18 cellular contexts compared by ENCODE assay signal in genomic region chr9:95518026-95518425, GRCh38. TPM values are rescaled to one million over a fixed set of nuclear protein-coding genes. Genes with fewer than 3 reads are reported as not detected.
DNase-seq lines count a peak whose midpoint lies in the region; ATAC-seq, FAIRE-seq and TF ChIP-seq lines count a peak whose summit lies in the region.
"Had no signal": no experiment of that assay in that cellular context is flagged by ENCODE, and none has a peak within 500 bp of the region (broad histone marks: within the 10 kb centered on the region; RNA-seq: fewer than 3 reads in every experiment).

No MANE protein-coding gene starts in this region.

- intact Hi-C loops in K562 (cut with micrococcal nuclease): no loop called here
- intact Hi-C loops in naive thymus-derived CD4-positive, alpha-beta T cell (cut with micrococcal nuclease): loop anchor here in 1 of 2 donors (10.0 kb wide), 1 partner anchor 937 kb away; the partner anchor contains the start of gene HABP4

- no peaks in the 10 kb centered on the region for H3K9me1 ChIP-seq in K562 (ENCODE audit: control insufficient read depth, insufficient read depth, low read length)

- 75% methylated on average over 3 of the region's 3 CpGs for WGBS in K562 (ENCODE audit: insufficient coverage, low coverage, missing lambda C conversion rate)
- 74% methylated on average over 3 of the region's 3 CpGs for WGBS in hepatocyte (ENCODE audit: low lambda C conversion rate, missing lambda C conversion rate)

- peaks cover 24% of the 10 kb centered on the region for H3K27me3 Mint-ChIP-seq in neural crest cell (ENCODE audit: low read depth)
- H3K27me3 Mint-ChIP-seq in naive thymus-derived CD4-positive, alpha-beta T cell: peaks cover 0 to 79% (median 5%) of the 10 kb centered on the region in 5 donors

- H2AFZ ChIP-seq in K562 (ENCODE audit: low read depth, low read length) (no peak overlapping the region), hepatocyte (no peak overlapping the region)

- no peak overlapping the region for H3K27ac Mint-ChIP-seq in neural crest cell (ENCODE audit: unreplicated experiment)
- H3K27ac Mint-ChIP-seq in naive thymus-derived CD4-positive, alpha-beta T cell: no peak overlapping the region

- H3K9ac ChIP-seq in K562 (ENCODE audit: insufficient read depth in 1 of 2, low read depth in 2 of 2, low read length in 2 of 2): no peak overlapping the region

- in situ Hi-C loops in K562 (cut with MboI): no loop called here

- no peaks in the 10 kb centered on the region for H3K36me3 Mint-ChIP-seq in neural crest cell (ENCODE audit: low read depth)
- H3K36me3 Mint-ChIP-seq in naive thymus-derived CD4-positive, alpha-beta T cell: peaks cover 0 to 11% (median 5%) of the 10 kb centered on the region in 5 donors

- TF ChIP-seq EP300 in K562 (IDR thresholded peaks at IDR 0.05; ENCODE audit: low read length): no peak

- H3K4me2 ChIP-seq in K562 (ENCODE audit: insufficient read depth, low read length): no peak overlapping the region
- peak overlapping the region; percentile 85 for H3K4me2 ChIP-seq in hepatocyte

- TF ChIP-seq CTCF in K562 (IDR thresholded peaks at IDR 0.05 in 2 of 3, conservative IDR thresholded peaks at IDR 0.05 in 1 of 3; ENCODE audit: insufficient read depth in 2 of 3, low read depth in 1 of 3, low read length in 3 of 3): no peak
- no peak for TF ChIP-seq CTCF in hepatocyte (IDR thresholded peaks at IDR 0.05; ENCODE audit: poor library complexity)
- TF ChIP-seq CTCF in neural crest cell (conservative IDR thresholded peaks at IDR 0.05): no peak

- CTCF ChIA-PET in K562 (lab: Yijun Ruan, JAX; ENCODE audit: low intra/inter-chr PET ratio): no interaction called here
- CTCF ChIA-PET in naive thymus-derived CD4-positive, alpha-beta T cell (lab: Charles Lee): interaction anchor here (1.0 kb wide), 1 partner anchor 11 kb away, joined by 5 read pairs; no protein-coding TSS in a partner anchor

- no peaks in the 10 kb centered on the region for H3K9me3 Mint-ChIP-seq in neural crest cell
- H3K9me3 Mint-ChIP-seq in naive thymus-derived CD4-positive, alpha-beta T cell: peaks cover 0 to 26% (median 7%) of the 10 kb centered on the region in 11 donors

- no peak overlapping the region for H3K27ac ChIP-seq in K562 (ENCODE audit: extremely low read depth, low read depth, low read length)
- H3K27ac ChIP-seq in hepatocyte: peak overlapping the region; percentile 94
- no peak overlapping the region for H3K27ac ChIP-seq in naive thymus-derived CD4-positive, alpha-beta T cell (ENCODE audit: low read depth, low read length)

- H3K36me3 ChIP-seq in K562 (ENCODE audit: control insufficient read depth, insufficient read depth, low read length): no peaks in the 10 kb centered on the region; the same call in 2 of the 3 replicates
- no peaks in the 10 kb centered on the region for H3K36me3 ChIP-seq in hepatocyte (replicated peaks; ENCODE audit: insufficient read depth, low read depth)
- H3K36me3 ChIP-seq in naive thymus-derived CD4-positive, alpha-beta T cell (ENCODE audit: control insufficient read depth in 2 of 3, insufficient read depth in 3 of 3, low read length in 3 of 3): no peaks in the 10 kb centered on the region

- POLR2A ChIA-PET in K562 (lab: Yijun Ruan, JAX): no interaction called here
- POLR2A ChIA-PET in naive thymus-derived CD4-positive, alpha-beta T cell (lab: Charles Lee): no interaction called here

- TF ChIP-seq POLR2A in K562 (conservative IDR thresholded peaks at IDR 0.05) (no peak), H54 (IDR thresholded peaks at IDR 0.05; ENCODE audit: low read depth, low read length) (no peak)

- no peaks in the 10 kb centered on the region for H3K9me2 ChIP-seq in hepatocyte (replicated peaks; ENCODE audit: insufficient read depth)

- H3K4me3 Mint-ChIP-seq in neural crest cell: peak overlapping the region; percentile 12
- no peak overlapping the region for H3K4me3 Mint-ChIP-seq in naive thymus-derived CD4-positive, alpha-beta T cell

- DNase-seq in K562 (ENCODE audit: extremely low read depth in 1 of 4, low spot score in 3 of 4) (no peak), hepatocyte (ENCODE audit: low spot score) (no peak), neural crest cell (ENCODE audit: low read depth, low spot score) (no peak), HuH-7 (ENCODE audit: low spot score) (no peak), H54 (ENCODE audit: insufficient read length, low spot score) (no peak)
- DNase-seq in naive thymus-derived CD4-positive, alpha-beta T cell: no peak
- DNase-seq: Calu3; CD4-positive, alpha-beta memory T cell; COR-L47; DMS53; DMS79 treated with DMSO at 0.1 percent for 48 hours; GF-D8; GOT3; H7; HCEC 1CT had no signal

- H3K79me2 ChIP-seq in K562 (ENCODE audit: control insufficient read depth, insufficient read depth, low read length): peaks cover 17% of the 10 kb centered on the region
- peaks cover 35% of the 10 kb centered on the region for H3K79me2 ChIP-seq in hepatocyte

- peaks cover 13 to 24% of the 10 kb centered on the region in 2 experiments; a peak in 4 of 5 replicates for H3K4me1 ChIP-seq in K562 (replicated peaks in 1 of 2; ENCODE audit: control insufficient read depth in 2 of 2, insufficient read depth in 2 of 2, low read length in 2 of 2)
- peaks cover 12% of the 10 kb centered on the region for H3K4me1 ChIP-seq in hepatocyte (ENCODE audit: insufficient read depth)
- H3K4me1 ChIP-seq in naive thymus-derived CD4-positive, alpha-beta T cell (ENCODE audit: control insufficient read depth in 2 of 2, insufficient read depth in 2 of 2, low read length in 2 of 2): peaks cover 7 to 9% of the 10 kb centered on the region in 2 donors

- H3K9me3 ChIP-seq in K562 (replicated peaks; ENCODE audit: control insufficient read depth, insufficient read depth, low read depth, low read length): no peaks in the 10 kb centered on the region
- H3K9me3 ChIP-seq in hepatocyte (ENCODE audit: low read depth): no peaks in the 10 kb centered on the region
- peaks cover 0 to 7% (median 0%) of the 10 kb centered on the region in 3 experiments for H3K9me3 ChIP-seq in naive thymus-derived CD4-positive, alpha-beta T cell (ENCODE audit: control insufficient read depth in 2 of 3, low read length in 3 of 3)

- H3K4me1 Mint-ChIP-seq in neural crest cell: peaks cover 39% of the 10 kb centered on the region
- peaks cover 4 to 22% (median 15%) of the 10 kb centered on the region in 7 donors for H3K4me1 Mint-ChIP-seq in naive thymus-derived CD4-positive, alpha-beta T cell

- H3K27me3 ChIP-seq in K562 (ENCODE audit: control insufficient read depth in 2 of 2, insufficient read depth in 2 of 2, low read length in 2 of 2) (peaks cover 0 to 8% of the 10 kb centered on the region in 2 experiments; a peak in 2 of 5 replicates), hepatocyte (no peaks in the 10 kb centered on the region)
- no peaks in the 10 kb centered on the region for H3K27me3 ChIP-seq in naive thymus-derived CD4-positive, alpha-beta T cell (ENCODE audit: control insufficient read depth in 2 of 2, insufficient read depth in 2 of 2, low read length in 2 of 2)

- no TSS peak for BruUV-seq in K562 (replicated peaks; lab: Mats Ljungman, UMichigan)

- FAIRE-seq in K562 (lab: Jason Lieb, UNC) (no peak), H54 (lab: Jason Lieb, UNC) (no peak)
- FAIRE-seq: GM12891, GM18507 had no signal

- H3K4me3 ChIP-seq in K562 (no peak overlapping the region), hepatocyte (peak overlapping the region; percentile 69)
- H3K4me3 ChIP-seq in naive thymus-derived CD4-positive, alpha-beta T cell (ENCODE audit: low read length): no peak overlapping the region

- H4K20me1 ChIP-seq in K562 (replicated peaks; ENCODE audit: control insufficient read depth, insufficient read depth, low read length): no peaks in the 10 kb centered on the region
- no peaks in the 10 kb centered on the region for H4K20me1 ChIP-seq in hepatocyte (ENCODE audit: insufficient read depth, poor library complexity, severe bottlenecking)

- no peak for TF ChIP-seq RAD21 in K562 (CRISPR knock-in tag; conservative IDR thresholded peaks at IDR 0.05 in 1 of 2, IDR thresholded peaks at IDR 0.05 in 1 of 2)

- no peak for ATAC-seq in K562
- no peak for ATAC-seq in naive thymus-derived CD4-positive, alpha-beta T cell
- ATAC-seq in HG03135 (IDR thresholded peaks at IDR 0.05; ENCODE audit: unreplicated experiment): no peak

TF ChIP-seq in K562, 482 proteins besides CTCF, POLR2A, EP300 and RAD21 (continues in another document):
- TF ChIP-seq ZNF780A (CRISPR knock-in tag; IDR thresholded peaks at IDR 0.05): no peak

RNA-seq across cellular contexts. Expression of gene PTCH1, which starts 1.3 kb away (rescaled TPM):
- 48.5 and 59.3 TPM in 2 replicates for total RNA-seq in K562 (2011; cell fraction: chromatin; rRNA removed; ENCODE audit: low replicate concordance)
- total RNA-seq in K562 (2011; cell fraction: nucleolus; rRNA removed): 20.2 and 20.4 TPM in 2 replicates
- 28.4 and 48.7 TPM in 2 replicates for total RNA-seq in K562 (2011; cell fraction: nucleoplasm; rRNA removed)
- total RNA-seq in K562 (2014; rRNA removed): 3.9 and 4.5 TPM in 2 replicates
- total RNA-seq in K562 (2014; rRNA removed; fragmentation: Illumina TruSeq; extraction: Trizol): 5.2 and 5.5 TPM in 2 replicates
- total RNA-seq in K562 (2015; rRNA removed; fragmentation: Illumina TruSeq; extraction: Trizol): 3.4 and 3.6 TPM in 2 replicates
- total RNA-seq in K562 (2021): 9.9 and 13.9 TPM in 2 replicates
- polyA plus RNA-seq in K562 (2011; rRNA removed): 2.3 and 4.2 TPM in 2 replicates
- 2.4 and 3.4 TPM in 2 replicates for polyA plus RNA-seq in K562 (2011; cell fraction: cytosol; rRNA removed)
- 8.8 and 13.0 TPM in 2 replicates for polyA plus RNA-seq in K562 (2011; cell fraction: nucleus; rRNA removed)
- polyA plus RNA-seq in K562 (2012): 3.5 and 6.1 TPM in 2 replicates
- 5.8 and 8.2 TPM in 2 replicates for polyA plus RNA-seq in K562 (2014; fragmentation: Illumina TruSeq; extraction: Trizol)
- polyA plus RNA-seq in K562 (2014; fragmentation: Nextera tagmentation; extraction: Ambion mirVana): under 1 TPM; 0.70 to 0.80 TPM
- 2.8 and 3.8 TPM in 2 replicates for polyA plus RNA-seq in K562 (2014; rRNA removed)
- 11.2 and 11.8 TPM in 2 replicates for polyA minus RNA-seq in K562 (2011; rRNA and poly(A)+ RNA removed)
- 4.7 and 12.2 TPM in 2 replicates for polyA minus RNA-seq in K562 (2011; cell fraction: cytosol; rRNA and poly(A)+ RNA removed)
- polyA minus RNA-seq in K562 (2011; cell fraction: nucleus; rRNA and poly(A)+ RNA removed): 8.2 and 13.9 TPM in 2 replicates
- total RNA-seq in hepatocyte: 29.7 and 36.8 TPM in 2 replicates
- polyA plus RNA-seq in hepatocyte: 36.0 and 44.1 TPM in 2 replicates
- total RNA-seq in neural crest cell: 70.8 and 75.6 TPM in 2 replicates
- 10 to 100 TPM in 4 of 5 experiments, 1 to 10 TPM in 1; 5.7 to 28.9 (median 23.5) TPM for total RNA-seq in naive thymus-derived CD4-positive, alpha-beta T cell
- polyA plus RNA-seq in naive thymus-derived CD4-positive, alpha-beta T cell: 10 to 100 TPM in 1 of 2 donors, 1 to 10 TPM in 1; 9.7 to 10.2 TPM
